Comparison of ENCODE assay signal across 8 cellular contexts in genomic region chr12:101697930-101698781, GRCh38. TPM values are rescaled to one million over a fixed set of nuclear protein-coding genes. Genes with fewer than 3 reads are reported as not detected.
DNase-seq lines count a peak whose midpoint lies in the region; ATAC-seq and TF ChIP-seq lines count a peak whose summit lies in the region.

No MANE protein-coding gene starts in this region.

- peaks cover 4 to 48% (median 11%) of the 10 kb centered on the region in 4 donors for H3K4me1 ChIP-seq in Peyer's patch
- H3K4me1 ChIP-seq in hepatocyte (ENCODE audit: insufficient read depth), result peaks cover 21% of the 10 kb centered on the region

- TF ChIP-seq CTCF in Peyer's patch (IDR thresholded peaks at IDR 0.05) (no peak), astrocyte of the cerebellum (IDR thresholded peaks at IDR 0.05; ENCODE audit: low read depth, low read length, missing control alignments) (no peak), hepatocyte (IDR thresholded peaks at IDR 0.05; ENCODE audit: poor library complexity) (no peak)

- H3K36me3 ChIP-seq in Peyer's patch (no peaks in the 10 kb centered on the region), hepatocyte (replicated peaks; ENCODE audit: insufficient read depth, low read depth) (no peaks in the 10 kb centered on the region)

- peaks cover 26% of the 10 kb centered on the region for H4K20me1 ChIP-seq in hepatocyte (ENCODE audit: insufficient read depth, poor library complexity, severe bottlenecking)

- H3K9me2 ChIP-seq in hepatocyte (replicated peaks; ENCODE audit: insufficient read depth), result no peaks in the 10 kb centered on the region

- H3K79me2 ChIP-seq in hepatocyte, result peaks cover 51% of the 10 kb centered on the region

- ATAC-seq in GM19043 (IDR thresholded peaks at IDR 0.05; ENCODE audit: low read depth, unreplicated experiment) (peak; percentile 28), HG03139 (IDR thresholded peaks at IDR 0.05; ENCODE audit: unreplicated experiment) (peak; percentile 26)

- H3K9me3 ChIP-seq in Peyer's patch (no peaks in the 10 kb centered on the region), hepatocyte (ENCODE audit: low read depth) (no peaks in the 10 kb centered on the region)

- peak overlapping the region; percentile 95 for H3K4me2 ChIP-seq in hepatocyte

- TF ChIP-seq POLR2A in Peyer's patch (IDR thresholded peaks at IDR 0.05), result peak; percentile 83 to 87

- peak overlapping the region; percentile 79 for H2AFZ ChIP-seq in hepatocyte

- intact Hi-C loops in posterior cingulate gyrus (cut with DNase I), result no loop called here

- WGBS in hepatocyte (ENCODE audit: low lambda C conversion rate, missing lambda C conversion rate), result 1% methylated on average over 55 of the region's 67 CpGs

- in situ Hi-C loops in astrocyte of the cerebellum (cut with HindIII; ENCODE audit: low sequenced_read_pairs), result no loop called here

- DNase-seq in COLO668 (lab: John Stamatoyannopoulos, UW; ENCODE audit: unreplicated experiment), result peak; percentile 74
- peak; percentile 47 to 82 (median 81) for DNase-seq in Peyer's patch
- DNase-seq in astrocyte of the cerebellum (ENCODE audit: low read depth), result no peak
- peak; percentile 68 for DNase-seq in hepatocyte (ENCODE audit: low spot score)
- peak; percentile 23 to 87 (median 46) for DNase-seq in posterior cingulate gyrus
- DNase-seq in NCI-H187 treated with DMSO at 0.1 percent for 48 hours (lab: John Stamatoyannopoulos, UW), result no peak

- H3K27me3 ChIP-seq in Peyer's patch, result no peaks in the 10 kb centered on the region
- H3K27me3 ChIP-seq in hepatocyte, result no peaks in the 10 kb centered on the region

- H3K27ac ChIP-seq in Peyer's patch (peak overlapping the region; percentile 88 to 99 (median 92)), hepatocyte (peak overlapping the region; percentile 91)

- peak overlapping the region; percentile 70 to 98 (median 91) for H3K4me3 ChIP-seq in Peyer's patch
- peak overlapping the region; percentile 78 for H3K4me3 ChIP-seq in astrocyte of the cerebellum (ENCODE audit: low read depth, low read length)
- peak overlapping the region; percentile 66 for H3K4me3 ChIP-seq in hepatocyte

RNA-seq across cellular contexts. Expression of gene CHPT1, which starts 0.7 kb away (rescaled TPM):
- total RNA-seq in Peyer's patch (100 to 1,000 TPM in 3 of 4 donors, 10 to 100 TPM in 1; 78.4 to 471 (median 359) TPM), hepatocyte (92.3 and 100 TPM in 2 replicates)
- 95.1 and 127 TPM in 2 replicates for polyA plus RNA-seq in hepatocyte

RNA-seq across cellular contexts. Expression of gene SYCP3, which starts 41.1 kb away (rescaled TPM):
- total RNA-seq in Peyer's patch (not detected), hepatocyte (0.07 TPM in 1 of 2 replicates, not detected in the other)
- 1.0 and 1.2 TPM in 2 replicates for polyA plus RNA-seq in hepatocyte

Comparison
In these comparisons a context has a peak if more than half of its experiments do, and no peak if none do; other contexts are left out.
1. DNase-seq: peak in COLO668 (single experiment), Peyer's patch (3 of 3), hepatocyte (single experiment) and posterior cingulate gyrus (10 of 10); none in astrocyte of the cerebellum (single experiment) and NCI-H187 treated with DMSO at 0.1 percent for 48 hours (single experiment).
2. Peak in every context shown above with its lines, with median percentiles within 50 percentile points of each other: H3K4me3 ChIP-seq.